Comparison of ENCODE assay signal across 12 cellular contexts in the genomic region with DNA sequence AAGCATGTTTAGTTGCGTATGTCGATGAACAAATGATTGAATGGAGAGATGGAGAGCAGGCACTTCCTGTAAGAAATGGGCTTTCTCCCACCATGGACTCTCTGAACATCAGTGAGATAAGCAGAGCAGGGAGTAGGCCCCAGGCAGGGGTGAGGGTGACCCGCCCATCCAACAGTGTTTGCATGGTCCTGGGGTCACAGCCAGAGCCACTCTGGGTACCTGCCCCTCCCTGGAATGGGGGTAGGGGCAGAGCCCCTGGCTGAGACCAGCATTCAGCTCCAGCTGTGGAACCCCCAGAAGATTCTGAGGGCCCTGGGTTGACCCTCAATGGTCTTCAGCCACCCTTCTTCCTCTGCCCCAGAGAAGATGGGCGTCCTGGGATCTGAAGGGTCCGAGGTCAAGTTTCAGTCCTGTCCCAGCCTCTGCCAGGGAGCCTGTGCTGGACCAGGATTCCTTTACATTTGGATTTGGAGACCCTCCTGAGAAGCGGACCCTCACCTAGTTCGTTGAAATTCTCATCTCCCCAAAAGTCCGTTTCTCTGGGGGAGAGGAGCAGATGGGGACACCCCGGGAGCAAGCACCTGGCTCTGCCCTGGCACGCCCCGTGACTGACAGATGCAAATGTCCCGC. TPM values are rescaled to one million over a fixed set of nuclear protein-coding genes. Genes with fewer than 3 reads are reported as not detected.
DNase-seq lines count a peak whose midpoint lies in the region; ATAC-seq and TF ChIP-seq lines count a peak whose summit lies in the region.
"Had no signal": no experiment of that assay in that cellular context is flagged by ENCODE, and none has a peak within 500 bp of the region (broad histone marks: within the 10 kb centered on the region; RNA-seq: fewer than 3 reads in every experiment).

No MANE protein-coding gene starts in this region.

- H2AK5ac ChIP-seq in mesendoderm (ENCODE audit: low read length), result no peak overlapping the region

- H3K27me3 ChIP-seq in right atrium auricular region, result peaks cover 21 to 32% of the 10 kb centered on the region in 2 donors
- H3K27me3 ChIP-seq in mesendoderm (ENCODE audit: insufficient read depth, low read length, poor library complexity), result peaks cover 17% of the 10 kb centered on the region

- no peak overlapping the region for H2BK15ac ChIP-seq in mesendoderm (replicated peaks; ENCODE audit: low read depth)

- no peak for TF ChIP-seq CTCF in right atrium auricular region (IDR thresholded peaks at IDR 0.05)

- no peaks in the 10 kb centered on the region for H3K36me3 ChIP-seq in right atrium auricular region
- no peaks in the 10 kb centered on the region for H3K36me3 ChIP-seq in mesendoderm (ENCODE audit: control insufficient read depth, insufficient read depth, low read length)

- no peak overlapping the region for H3K4ac ChIP-seq in mesendoderm (ENCODE audit: low read depth, low read length)

- no CpG with 5 or more reads among the region's 12 CpGs for WGBS in mesendoderm (ENCODE audit: extremely low coverage, insufficient coverage, low lambda C conversion rate)

- peaks cover 13% of the 10 kb centered on the region for H3K79me2 ChIP-seq in mesendoderm (ENCODE audit: control insufficient read depth, insufficient read depth, low read length)

- H2BK120ac ChIP-seq in mesendoderm (ENCODE audit: low read depth, low read length), result peak overlapping the region; percentile 29

- no peak overlapping the region for H3K9ac ChIP-seq in mesendoderm (ENCODE audit: low read length)

- H2BK5ac ChIP-seq in mesendoderm (ENCODE audit: low read length), result no peak overlapping the region

- H3K27ac Mint-ChIP-seq in activated naive CD8-positive, alpha-beta T cell, result no peak overlapping the region

- intact Hi-C loops in left cardiac atrium (cut with DNase I), result loop anchor here (5.0 to 10.0 kb wide), 3 partner anchors 176 to 566 kb away; no protein-coding TSS in a partner anchor

- H3K27me3 Mint-ChIP-seq in activated naive CD8-positive, alpha-beta T cell, result peaks cover 26% of the 10 kb centered on the region

- DNase-seq in right atrium auricular region (ENCODE audit: low spot score) (peak; percentile 47), left cardiac atrium (no peak), mesendoderm (peak; percentile 18), COLO668 (lab: John Stamatoyannopoulos, UW; ENCODE audit: unreplicated experiment) (no peak), germinal center (ENCODE audit: low spot score) (no peak)
- DNase-seq: C1 segment of cervical spinal cord, NCI-H774 had no signal

- H3K4me3 ChIP-seq in right atrium auricular region (peak overlapping the region in 1 of 2 donors; percentile 52), mesendoderm (ENCODE audit: low read length) (no peak overlapping the region)

- peaks cover 0 to 62% of the 10 kb centered on the region in 2 donors for H3K4me1 ChIP-seq in right atrium auricular region
- H3K4me1 ChIP-seq in mesendoderm (ENCODE audit: control insufficient read depth, low read depth, low read length), result peaks cover 38% of the 10 kb centered on the region

- H3K4me3 Mint-ChIP-seq in activated naive CD8-positive, alpha-beta T cell, result peak overlapping the region; percentile 81

- peaks cover 5% of the 10 kb centered on the region for H3K79me1 ChIP-seq in mesendoderm (ENCODE audit: low read length)

- no peak overlapping the region for H3K27ac ChIP-seq in right atrium auricular region
- no peak overlapping the region for H3K27ac ChIP-seq in mesendoderm (ENCODE audit: low read depth, low read length)
- H3K27ac ChIP-seq: skin epidermis had no signal

- peaks cover 16% of the 10 kb centered on the region for H3K36me3 Mint-ChIP-seq in activated naive CD8-positive, alpha-beta T cell

- H3K4me1 Mint-ChIP-seq in activated naive CD8-positive, alpha-beta T cell (ENCODE audit: low read depth), result peaks cover 43% of the 10 kb centered on the region

- ATAC-seq in left cardiac atrium, result no peak
- no peak for ATAC-seq in activated CD4-positive, CD25-positive, alpha-beta regulatory T cell treated with anti-CD3 and anti-CD28 coated beads, Interleukin-2, amount 50 U/mL, for 24 hours
- no peak for ATAC-seq in HG03460 (IDR thresholded peaks at IDR 0.05; ENCODE audit: unreplicated experiment)

- peak overlapping the region; percentile 25 for H3K4me2 ChIP-seq in mesendoderm (ENCODE audit: low read length)

- H3K9me3 Mint-ChIP-seq in activated naive CD8-positive, alpha-beta T cell (ENCODE audit: low read depth), result no peaks in the 10 kb centered on the region

- H3K56ac ChIP-seq in mesendoderm (ENCODE audit: low read length), result peak overlapping the region; percentile 10

- H4K8ac ChIP-seq in mesendoderm (ENCODE audit: low read depth, low read length), result no peak overlapping the region

- no peak overlapping the region for H4K5ac ChIP-seq in mesendoderm (ENCODE audit: low read length)

- H3K23ac ChIP-seq in mesendoderm (ENCODE audit: low read length), result no peak overlapping the region

- no peak overlapping the region for H3K18ac ChIP-seq in mesendoderm (ENCODE audit: low read length)

- no peaks in the 10 kb centered on the region for H3K9me3 ChIP-seq in right atrium auricular region

RNA-seq across cellular contexts. Expression of a gene that starts 2.4 kb away (rescaled TPM):
- total RNA-seq in right atrium auricular region (not detected), left cardiac atrium (not detected)
- 64.2 TPM for polyA plus RNA-seq in mesendoderm (2013, experiment 1 of 2)
- polyA plus RNA-seq in mesendoderm (2013, experiment 2 of 2), result 64.2 TPM
- total RNA-seq: lung microvascular endothelial cell had no signal

RNA-seq across cellular contexts. Expression of a gene that starts 5.0 kb away (rescaled TPM):
- total RNA-seq in right atrium auricular region, result 10 to 100 TPM in 1 of 2 donors, 1 to 10 TPM in 1; 6.2 to 14.7 TPM
- total RNA-seq in left cardiac atrium, result 10 to 100 TPM; 15.2 to 18.8 TPM
- polyA plus RNA-seq in mesendoderm (2013, experiment 1 of 2), result 217 TPM
- 215 TPM for polyA plus RNA-seq in mesendoderm (2013, experiment 2 of 2)

RNA-seq across cellular contexts. Expression of a gene that starts 40.0 kb away (rescaled TPM):
- total RNA-seq in right atrium auricular region (10 to 100 TPM; 41.6 to 50.9 TPM), left cardiac atrium (10 to 100 TPM; 70.4 to 71.4 TPM)
- polyA plus RNA-seq in mesendoderm (2013, experiment 1 of 2), result 53.2 TPM
- polyA plus RNA-seq in mesendoderm (2013, experiment 2 of 2), result 52.9 TPM

Comparison
In these comparisons a context has a peak if more than half of its experiments do, and no peak if none do; other contexts are left out.
1. DNase-seq: peak in right atrium auricular region (single experiment) and mesendoderm (single experiment); none in left cardiac atrium (single experiment), COLO668 (single experiment) and germinal center (single experiment).